ENCODE assay signal across 1 cellular context in genomic region chr1:220927442-220927841, GRCh38.
TF ChIP-seq lines count a peak whose summit lies in the region.

No MANE protein-coding gene starts in this region.

TF ChIP-seq in K562, 482 proteins besides CTCF, POLR2A, EP300 and RAD21 (continues in another document):
- TF ChIP-seq MITF (IDR thresholded peaks at IDR 0.05) = peak; percentile 49; the same call in 1 of the 2 replicates
- TF ChIP-seq NUFIP1 (IDR thresholded peaks at IDR 0.05; ENCODE audit: partially characterized antibody) = no peak
- peak; percentile 91 for TF ChIP-seq CBFA2T2 (conservative IDR thresholded peaks at IDR 0.05)
- TF ChIP-seq AFF1 (IDR thresholded peaks at IDR 0.05; ENCODE audit: low read depth in 1 of 2, partially characterized antibody in 2 of 2) = peak in 1 of 2 experiments; percentile 38
- TF ChIP-seq FOXM1 (IDR thresholded peaks at IDR 0.05; ENCODE audit: low read depth) = peak; percentile 78; the same call in 1 of the 2 replicates
- TF ChIP-seq FOXM1 (CRISPR knock-in tag; IDR thresholded peaks at IDR 0.05; ENCODE audit: low read depth) = no peak
- peak in 1 of 2 experiments; percentile 71; a peak in 1 of 4 replicates for TF ChIP-seq FOXA3 (CRISPR knock-in tag; conservative IDR thresholded peaks at IDR 0.05 in 1 of 2, IDR thresholded peaks at IDR 0.05 in 1 of 2)
- TF ChIP-seq ERF (CRISPR knock-in tag; IDR thresholded peaks at IDR 0.05) = 0 out of 2 replicates have a peak, but pooled peaks have one; percentile 20
- TF ChIP-seq, protein P1, sequence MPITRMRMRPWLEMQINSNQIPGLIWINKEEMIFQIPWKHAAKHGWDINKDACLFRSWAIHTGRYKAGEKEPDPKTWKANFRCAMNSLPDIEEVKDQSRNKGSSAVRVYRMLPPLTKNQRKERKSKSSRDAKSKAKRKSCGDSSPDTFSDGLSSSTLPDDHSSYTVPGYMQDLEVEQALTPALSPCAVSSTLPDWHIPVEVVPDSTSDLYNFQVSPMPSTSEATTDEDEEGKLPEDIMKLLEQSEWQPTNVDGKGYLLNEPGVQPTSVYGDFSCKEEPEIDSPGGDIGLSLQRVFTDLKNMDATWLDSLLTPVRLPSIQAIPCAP (CRISPR knock-in tag; IDR thresholded peaks at IDR 0.05; ENCODE audit: borderline replicate concordance) = no peak
- TF ChIP-seq L3MBTL2 (IDR thresholded peaks at IDR 0.05) = no peak
- no peak for TF ChIP-seq CUX1 (CRISPR knock-in tag; IDR thresholded peaks at IDR 0.05)
- TF ChIP-seq TRIM24 (IDR thresholded peaks at IDR 0.05) = peak; percentile 73 to 78
- TF ChIP-seq ATF7 (IDR thresholded peaks at IDR 0.05) = 0 out of 2 replicates have a peak, but pooled peaks have one; percentile 23
- peak; percentile 80 for TF ChIP-seq CCNT2 (IDR thresholded peaks at IDR 0.05; ENCODE audit: borderline replicate concordance, extremely low read depth, insufficient read length, low read depth, low read length)
- TF ChIP-seq PPARD (CRISPR knock-in tag; IDR thresholded peaks at IDR 0.05) = no peak
- no peak for TF ChIP-seq ZNF592 (IDR thresholded peaks at IDR 0.05)
- 0 out of 2 replicates have a peak, but pooled peaks have one; percentile 33 for TF ChIP-seq ZNF197 (CRISPR knock-in tag; IDR thresholded peaks at IDR 0.05; ENCODE audit: low read depth)
- TF ChIP-seq, protein P2, sequence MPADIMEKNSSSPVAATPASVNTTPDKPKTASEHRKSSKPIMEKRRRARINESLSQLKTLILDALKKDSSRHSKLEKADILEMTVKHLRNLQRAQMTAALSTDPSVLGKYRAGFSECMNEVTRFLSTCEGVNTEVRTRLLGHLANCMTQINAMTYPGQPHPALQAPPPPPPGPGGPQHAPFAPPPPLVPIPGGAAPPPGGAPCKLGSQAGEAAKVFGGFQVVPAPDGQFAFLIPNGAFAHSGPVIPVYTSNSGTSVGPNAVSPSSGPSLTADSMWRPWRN (IDR thresholded peaks at IDR 0.05; ENCODE audit: low read depth) = peak; percentile 86
- peak; percentile 64 for TF ChIP-seq ZNF766 (CRISPR knock-in tag; conservative IDR thresholded peaks at IDR 0.05)
- peak; percentile 94 for TF ChIP-seq CBFA2T3 (IDR thresholded peaks at IDR 0.05)
- 0 out of 2 replicates have a peak, but pooled peaks have one; percentile 34 for TF ChIP-seq CC2D1A (IDR thresholded peaks at IDR 0.05)
- no peak for TF ChIP-seq SMARCA5 (IDR thresholded peaks at IDR 0.05)
- TF ChIP-seq NR2C1 (IDR thresholded peaks at IDR 0.05) = no peak
- peak; percentile 66 for TF ChIP-seq NR2C1 (tag; IDR thresholded peaks at IDR 0.05)
- no peak for TF ChIP-seq DNMT1 (IDR thresholded peaks at IDR 0.05)
- TF ChIP-seq ZNF830 (CRISPR knock-in tag; IDR thresholded peaks at IDR 0.05) = no peak
- TF ChIP-seq ARID1B (IDR thresholded peaks at IDR 0.05) = peak; percentile 92
- peak; percentile 67 for TF ChIP-seq NFIC (IDR thresholded peaks at IDR 0.05)
- TF ChIP-seq CBFB (CRISPR knock-in tag; IDR thresholded peaks at IDR 0.05) = peak; percentile 81
- TF ChIP-seq, protein P3, sequence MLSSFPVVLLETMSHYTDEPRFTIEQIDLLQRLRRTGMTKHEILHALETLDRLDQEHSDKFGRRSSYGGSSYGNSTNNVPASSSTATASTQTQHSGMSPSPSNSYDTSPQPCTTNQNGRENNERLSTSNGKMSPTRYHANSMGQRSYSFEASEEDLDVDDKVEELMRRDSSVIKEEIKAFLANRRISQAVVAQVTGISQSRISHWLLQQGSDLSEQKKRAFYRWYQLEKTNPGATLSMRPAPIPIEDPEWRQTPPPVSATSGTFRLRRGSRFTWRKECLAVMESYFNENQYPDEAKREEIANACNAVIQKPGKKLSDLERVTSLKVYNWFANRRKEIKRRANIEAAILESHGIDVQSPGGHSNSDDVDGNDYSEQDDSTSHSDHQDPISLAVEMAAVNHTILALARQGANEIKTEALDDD (IDR thresholded peaks at IDR 0.05) = no peak
- peak; percentile 95 for TF ChIP-seq CTBP1 (IDR thresholded peaks at IDR 0.05; ENCODE audit: borderline replicate concordance)
- 0 out of 2 replicates have a peak, but pooled peaks have one; percentile 21 for TF ChIP-seq LEF1 (IDR thresholded peaks at IDR 0.05)
- TF ChIP-seq MCM3 (IDR thresholded peaks at IDR 0.05) = no peak
- TF ChIP-seq KLF1 (tag; IDR thresholded peaks at IDR 0.05) = no peak
- peak; percentile 92 for TF ChIP-seq PML (IDR thresholded peaks at IDR 0.05; ENCODE audit: low read length)
- peak; percentile 44; the same call in 1 of the 2 replicates for TF ChIP-seq PBX2 (CRISPR knock-in tag; IDR thresholded peaks at IDR 0.05; ENCODE audit: low read depth)
- peak; percentile 87 for TF ChIP-seq PBX2 (tag; conservative IDR thresholded peaks at IDR 0.05; ENCODE audit: low read depth)
- peak; percentile 19; the same call in 1 of the 2 replicates for TF ChIP-seq TCF3 (CRISPR knock-in tag; IDR thresholded peaks at IDR 0.05)
- TF ChIP-seq ZNF584 (CRISPR knock-in tag; IDR thresholded peaks at IDR 0.05; ENCODE audit: low read depth) = no peak
- TF ChIP-seq ZEB2 (IDR thresholded peaks at IDR 0.05) = peak; percentile 95
- TF ChIP-seq HMGN3 (IDR thresholded peaks at IDR 0.05; ENCODE audit: borderline replicate concordance, extremely low read depth, insufficient read length, low read depth, low read length) = peak; percentile 28
- peak; percentile 82 for TF ChIP-seq HDAC2 (IDR thresholded peaks at IDR 0.05)
- TF ChIP-seq MTA2 (IDR thresholded peaks at IDR 0.05; ENCODE audit: low read depth) = peak; percentile 82
